Comparison of ENCODE assay signal across 19 cellular contexts in the genomic region with DNA sequence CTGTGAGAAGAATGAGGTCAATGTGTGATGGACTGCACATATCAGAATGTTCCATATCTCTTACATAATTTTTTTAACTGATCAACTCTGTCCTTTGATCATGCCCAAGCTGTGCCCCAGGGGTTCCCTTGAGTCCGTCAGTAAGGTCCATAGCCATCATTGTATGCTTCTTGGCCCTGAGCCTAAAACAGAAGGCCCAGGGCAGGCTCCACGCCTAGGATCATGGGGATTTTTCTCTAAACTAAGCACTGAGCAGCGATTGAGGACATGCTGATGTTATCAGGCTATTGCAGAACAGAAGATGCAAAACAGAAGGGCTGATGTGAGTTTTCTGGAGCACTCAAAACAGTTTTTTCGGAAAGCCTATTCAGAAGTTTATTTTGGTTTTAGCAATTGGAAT. TPM values are rescaled to one million over a fixed set of nuclear protein-coding genes. Genes with fewer than 3 reads are reported as not detected.
DNase-seq lines count a peak whose midpoint lies in the region; ATAC-seq and TF ChIP-seq lines count a peak whose summit lies in the region.
"Had no signal": no experiment of that assay in that cellular context is flagged by ENCODE, and none has a peak within 500 bp of the region (broad histone marks: within the 10 kb centered on the region; RNA-seq: fewer than 3 reads in every experiment).

No MANE protein-coding gene starts in this region.

- POLR2A ChIA-PET in SK-N-SH (lab: Yijun Ruan, JAX): no interaction called here

- peaks cover 19% of the 10 kb centered on the region for H3K27me3 ChIP-seq in SK-N-SH (ENCODE audit: insufficient read depth)
- no peaks in the 10 kb centered on the region for H3K27me3 ChIP-seq in left ventricle myocardium inferior (ENCODE audit: low read depth)
- H3K27me3 ChIP-seq: BLaER1 had no signal

- DNase-seq in SK-N-SH (peak; percentile 53), amniotic epithelial cell (ENCODE audit: low read depth) (peak; percentile 3), midbrain (lab: John Stamatoyannopoulos, UW) (peak; percentile 2), left ventricle myocardium inferior (no peak)
- no peak for DNase-seq in activated effector memory CD4-positive, alpha-beta T cell treated with anti-CD3 and anti-CD28 coated beads, Interleukin-2, amount 50 U/mL, for 16 hours
- no peak for DNase-seq in activated naive CD4-positive, alpha-beta T cell treated with Interleukin-2 at 50 U/mL for 16 hours
- DNase-seq: AML-193; Calu3; CD4-positive, alpha-beta memory T cell; DMS79 treated with DMSO at 0.1 percent for 48 hours; GF-D8 had no signal

- no peaks in the 10 kb centered on the region; the same call in 1 of the 2 replicates for H3K9me2 ChIP-seq in SK-N-SH

- no peak overlapping the region for H2AFZ ChIP-seq in SK-N-SH (ENCODE audit: low read depth)

- no peaks in the 10 kb centered on the region for H3K79me2 ChIP-seq in SK-N-SH (ENCODE audit: insufficient read depth)

- H3K4me2 ChIP-seq in SK-N-SH: no peak overlapping the region
- H3K4me2 ChIP-seq: A549, BLaER1 had no signal

- 4% methylated on average over 4 of the region's 4 CpGs for WGBS in SK-N-SH (ENCODE audit: low lambda C conversion rate)

- no peaks in the 10 kb centered on the region for H3F3A ChIP-seq in SK-N-SH (replicated peaks; ENCODE audit: insufficient read depth)

- TF ChIP-seq EP300 in SK-N-SH (IDR thresholded peaks at IDR 0.05; ENCODE audit: borderline replicate concordance in 1 of 2, low read depth in 1 of 2, low read length in 1 of 2): no peak

- TF ChIP-seq RAD21 in SK-N-SH (IDR thresholded peaks at IDR 0.05; ENCODE audit: low read length): no peak

- no peaks in the 10 kb centered on the region for H3K9me3 ChIP-seq in SK-N-SH
- no peaks in the 10 kb centered on the region for H3K9me3 ChIP-seq in left ventricle myocardium inferior (replicated peaks)
- H3K9me3 ChIP-seq: A549, BLaER1, HAP-1 had no signal

- no peak overlapping the region for H3K9ac ChIP-seq in SK-N-SH
- H3K9ac ChIP-seq: BLaER1 had no signal

- ATAC-seq in SK-N-SH treated with all-trans-retinoic acid at 6 μM for 48 hours: no peak
- ATAC-seq: A549 had no signal

- intact Hi-C loops in left ventricle myocardium inferior (cut with micrococcal nuclease): no loop called here

- H3K36me3 ChIP-seq in SK-N-SH (replicated peaks in 1 of 2; ENCODE audit: control insufficient read depth in 1 of 2, insufficient read depth in 2 of 2, low read length in 1 of 2) (no peaks in the 10 kb centered on the region), left ventricle myocardium inferior (no peaks in the 10 kb centered on the region)
- H3K36me3 ChIP-seq: BLaER1, HAP-1 had no signal

- TF ChIP-seq CTCF in SK-N-SH (IDR thresholded peaks at IDR 0.05) (no peak), left ventricle myocardium inferior (IDR thresholded peaks at IDR 0.05; ENCODE audit: borderline replicate concordance) (no peak)

- no peaks in the 10 kb centered on the region; a peak in 1 of 4 replicates for H3K4me1 ChIP-seq in SK-N-SH (ENCODE audit: control insufficient read depth in 1 of 2, insufficient read depth in 2 of 2, low read depth in 1 of 2, low read length in 1 of 2)
- H3K4me1 ChIP-seq in left ventricle myocardium inferior: no peaks in the 10 kb centered on the region
- H3K4me1 ChIP-seq: A549, BLaER1, HAP-1 had no signal

- H3K27ac ChIP-seq in SK-N-SH (ENCODE audit: low read depth in 2 of 2, low read length in 1 of 2) (no peak overlapping the region), left ventricle myocardium inferior (replicated peaks) (no peak overlapping the region)
- H3K27ac ChIP-seq: 22Rv1, A549, BLaER1 had no signal

- H4K20me1 ChIP-seq in SK-N-SH (ENCODE audit: insufficient read depth): no peaks in the 10 kb centered on the region
- H4K20me1 ChIP-seq: BLaER1 had no signal

- H3K4me3 ChIP-seq in SK-N-SH (ENCODE audit: low read depth in 2 of 2, low read length in 1 of 2) (no peak overlapping the region), left ventricle myocardium inferior (no peak overlapping the region)
- H3K4me3 ChIP-seq: A549, BLaER1, HAP-1 had no signal

- CTCF ChIA-PET in SK-N-SH (lab: Yijun Ruan, JAX): interaction anchor here (0.6 to 2.0 kb wide), 2 partner anchors 9 to 1105 kb away, joined by 3 to 9 read pairs; no protein-coding TSS in a partner anchor

TF ChIP-seq in SK-N-SH, 30 proteins besides CTCF, POLR2A, EP300 and RAD21 (continues in another document):
- TF ChIP-seq GABPA (IDR thresholded peaks at IDR 0.05; ENCODE audit: low read depth) (no peak), POLR2AphosphoS5 (IDR thresholded peaks at IDR 0.05; ENCODE audit: low read depth, low read length) (no peak), RFX5 (IDR thresholded peaks at IDR 0.05; ENCODE audit: low read length) (no peak), FOXJ3 (CRISPR knock-in tag; IDR thresholded peaks at IDR 0.05) (no peak), RCOR1 (IDR thresholded peaks at IDR 0.05; ENCODE audit: low read length) (no peak), GATA2 (CRISPR knock-in tag; IDR thresholded peaks at IDR 0.05) (peak; percentile 57)
- TF ChIP-seq, protein P1, sequence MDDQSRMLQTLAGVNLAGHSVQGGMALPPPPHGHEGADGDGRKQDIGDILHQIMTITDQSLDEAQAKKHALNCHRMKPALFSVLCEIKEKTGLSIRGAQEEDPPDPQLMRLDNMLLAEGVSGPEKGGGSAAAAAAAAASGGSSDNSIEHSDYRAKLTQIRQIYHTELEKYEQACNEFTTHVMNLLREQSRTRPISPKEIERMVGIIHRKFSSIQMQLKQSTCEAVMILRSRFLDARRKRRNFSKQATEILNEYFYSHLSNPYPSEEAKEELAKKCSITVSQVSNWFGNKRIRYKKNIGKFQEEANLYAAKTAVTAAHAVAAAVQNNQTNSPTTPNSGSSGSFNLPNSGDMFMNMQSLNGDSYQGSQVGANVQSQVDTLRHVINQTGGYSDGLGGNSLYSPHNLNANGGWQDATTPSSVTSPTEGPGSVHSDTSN (IDR thresholded peaks at IDR 0.05): no peak

TF ChIP-seq in SK-N-SH treated with all-trans-retinoic acid at 6 μM for 48 hours, 23 proteins besides CTCF, POLR2A, EP300 and RAD21:
- TF ChIP-seq BACH2 (CRISPR knock-in tag; IDR thresholded peaks at IDR 0.05; ENCODE audit: borderline replicate concordance) (no peak), ISL1 (CRISPR knock-in tag; IDR thresholded peaks at IDR 0.05) (no peak), PPARA (CRISPR knock-in tag; IDR thresholded peaks at IDR 0.05; ENCODE audit: borderline replicate concordance) (no peak), ESRRG (CRISPR knock-in tag; IDR thresholded peaks at IDR 0.05) (no peak), CSDC2 (CRISPR knock-in tag; IDR thresholded peaks at IDR 0.05) (no peak)

RNA-seq across cellular contexts. Expression of a gene that starts 20.9 kb away (rescaled TPM):
- polyA plus RNA-seq in SK-N-SH (2012; rRNA removed): not detected in 2 replicates
- not detected in 2 replicates for polyA plus RNA-seq in SK-N-SH (2012; cell fraction: cytosol; rRNA removed)
- polyA plus RNA-seq in SK-N-SH (2012; cell fraction: nucleus; rRNA removed): not detected in 2 replicates
- not detected for total RNA-seq in left ventricle myocardium inferior
- total RNA-seq: Calu3; CD4-positive, alpha-beta memory T cell; H4; HT-29 had no signal
- polyA plus RNA-seq: A549; CD14-positive monocyte; CD4-positive, alpha-beta memory T cell had no signal

RNA-seq across cellular contexts. Expression of a gene that starts 34.6 kb away (rescaled TPM):
- not detected in 2 replicates for polyA plus RNA-seq in SK-N-SH (2012; rRNA removed)
- not detected in 2 replicates for polyA plus RNA-seq in SK-N-SH (2012; cell fraction: cytosol; rRNA removed)
- polyA plus RNA-seq in SK-N-SH (2012; cell fraction: nucleus; rRNA removed): 0.04 TPM in 1 of 2 replicates, not detected in the other
- total RNA-seq in left ventricle myocardium inferior: not detected
- total RNA-seq: H4, HT-29 had no signal
- polyA plus RNA-seq: A549; CD14-positive monocyte; CD4-positive, alpha-beta memory T cell had no signal

RNA-seq across cellular contexts. Expression of a gene that starts 47.9 kb away (rescaled TPM):
- not detected in 2 replicates for polyA plus RNA-seq in SK-N-SH (2012; rRNA removed)
- polyA plus RNA-seq in SK-N-SH (2012; cell fraction: cytosol; rRNA removed): not detected in 2 replicates
- not detected in 2 replicates for polyA plus RNA-seq in SK-N-SH (2012; cell fraction: nucleus; rRNA removed)
- not detected for total RNA-seq in left ventricle myocardium inferior
- total RNA-seq: Calu3; CD4-positive, alpha-beta memory T cell; H4; HT-29 had no signal
- polyA plus RNA-seq: A549; CD14-positive monocyte; CD4-positive, alpha-beta memory T cell had no signal

RNA-seq across cellular contexts. Expression of a gene that starts 51.3 kb away (rescaled TPM):
- polyA plus RNA-seq in SK-N-SH (2012; rRNA removed): not detected in 2 replicates
- not detected in 2 replicates for polyA plus RNA-seq in SK-N-SH (2012; cell fraction: cytosol; rRNA removed)
- polyA plus RNA-seq in SK-N-SH (2012; cell fraction: nucleus; rRNA removed): not detected in 2 replicates
- total RNA-seq in left ventricle myocardium inferior: not detected
- total RNA-seq: Calu3; CD4-positive, alpha-beta memory T cell; H4; HT-29 had no signal
- polyA plus RNA-seq: A549; CD14-positive monocyte; CD4-positive, alpha-beta memory T cell had no signal

Comparison
In these comparisons a context has a peak if more than half of its experiments do, and no peak if none do; other contexts are left out.
1. DNase-seq: peak in SK-N-SH (single experiment), amniotic epithelial cell (single experiment) and midbrain (single experiment); none in left ventricle myocardium inferior (single experiment), activated effector memory CD4-positive, alpha-beta T cell treated with anti-CD3 and anti-CD28 coated beads, Interleukin-2, amount 50 U/mL, for 16 hours (single experiment) and activated naive CD4-positive, alpha-beta T cell treated with Interleukin-2 at 50 U/mL for 16 hours (single experiment).